Comparison of ENCODE assay signal across 20 cellular contexts in the genomic region with DNA sequence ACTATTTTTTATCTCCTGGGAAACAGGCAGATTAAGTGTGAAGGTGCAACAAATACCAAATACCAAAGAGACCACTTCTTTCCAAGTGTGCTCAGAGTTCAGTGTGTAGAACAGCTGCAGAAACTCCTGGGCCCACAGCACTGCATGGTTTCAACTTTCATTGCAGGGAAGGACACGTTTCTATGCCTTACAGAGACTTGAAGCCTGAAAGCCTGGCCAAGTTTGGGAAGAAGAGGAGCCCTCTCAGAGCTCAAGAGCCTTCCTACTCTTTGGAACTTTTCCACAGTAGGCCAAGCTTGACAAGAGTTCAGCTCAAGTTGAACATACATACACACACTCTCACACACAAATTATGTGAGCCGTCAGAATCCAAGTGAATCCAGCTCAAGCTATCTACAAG. TPM values are rescaled to one million over a fixed set of nuclear protein-coding genes. Genes with fewer than 3 reads are reported as not detected.
A peak's percentile ranks its signal among the peaks of the same experiment; 100 is the strongest.
DNase-seq lines count a peak whose midpoint lies in the region; ATAC-seq, FAIRE-seq and TF ChIP-seq lines count a peak whose summit lies in the region.
"Had no signal": no experiment of that assay in that cellular context is flagged by ENCODE, and none has a peak within 500 bp of the region (broad histone marks: within the 10 kb centered on the region; RNA-seq: fewer than 3 reads in every experiment).

No MANE protein-coding gene starts in this region.

- H3K27me3 ChIP-seq in HepG2 (ENCODE audit: control insufficient read depth in 1 of 2, insufficient read depth in 2 of 2, low read length in 2 of 2) (no peaks in the 10 kb centered on the region), right lobe of liver (peaks cover 0 to 37% of the 10 kb centered on the region in 2 donors), esophagus muscularis mucosa (no peaks in the 10 kb centered on the region)

- no peaks in the 10 kb centered on the region for H3K27me3 Mint-ChIP-seq in nephron progenitor cell (ENCODE audit: low read depth, poor library complexity)

- 55% methylated on average over 2 of the region's 2 CpGs for WGBS in HepG2 (ENCODE audit: low lambda C conversion rate)
- WGBS in right lobe of liver (ENCODE audit: insufficient coverage, low coverage, low lambda C conversion rate, missing lambda C conversion rate) = 17% methylated on average over 2 of the region's 2 CpGs
- 30% methylated on average over 2 of the region's 2 CpGs for WGBS in esophagus muscularis mucosa

- no peak for DNase-seq in HepG2 (ENCODE audit: low spot score)
- DNase-seq in right lobe of liver = no peak
- no peak for DNase-seq in esophagus muscularis mucosa (ENCODE audit: extremely low spot score)
- no peak for DNase-seq in nephron progenitor cell
- DNase-seq in NOMO-1 treated with dmso at 0.1 percent for 144 hours (lab: John Stamatoyannopoulos, UW; ENCODE audit: unreplicated experiment) = no peak
- no peak for DNase-seq in G401 (ENCODE audit: low spot score)
- no peak for DNase-seq in RWPE1 (ENCODE audit: low spot score)
- no peak for DNase-seq in NCI-H774 (lab: John Stamatoyannopoulos, UW)
- DNase-seq: activated CD4-positive, alpha-beta memory T cell treated with anti-CD3 and anti-CD28 coated beads for 36 hours; activated naive CD8-positive, alpha-beta T cell treated with anti-CD3 and anti-CD28 coated beads, Interleukin-2, amount 50 U/mL, for 24 hours; activated T-cell treated with anti-CD3 and anti-CD28 coated beads, Interleukin-2, amount 50 U/mL, for 24 hours; CD4-positive, CD25-positive, alpha-beta regulatory T cell; left ventricle myocardium inferior; naive B cell; NCI-H1436; NCI-H2227 treated with DMSO at 0.1 percent for 48 hours; NK-92 treated with Interleukin-12 subunit alpha and Interleukin-12 subunit beta, amount 100 ng/mL, for 24 hours; stimulated activated naive B cell treated with anti-CD40 and anti-IgM and Interleukin-4, amounts not matched to agents 10 μg/mL and 1 μg/mL and 100 μg/mL, for 72 hours had no signal

- H4K20me1 ChIP-seq in HepG2 (ENCODE audit: insufficient read depth, low read length) = no peaks in the 10 kb centered on the region

- no peak overlapping the region for H3K27ac ChIP-seq in HepG2 (ENCODE audit: extremely low read length, insufficient read depth, low read length)
- no peak overlapping the region for H3K27ac ChIP-seq in right lobe of liver
- peak overlapping the region; percentile 96 to 100 (median 99) for H3K27ac ChIP-seq in esophagus muscularis mucosa (replicated peaks in 1 of 4)
- no peak overlapping the region for H3K27ac ChIP-seq in RWPE1
- H3K27ac ChIP-seq: left ventricle myocardium inferior had no signal

- H2AFZ ChIP-seq in HepG2 (ENCODE audit: low read length) = no peak overlapping the region

- H3K4me3 ChIP-seq in HepG2 (replicated peaks in 1 of 3; ENCODE audit: insufficient read depth in 1 of 3, low read depth in 2 of 3, low read length in 3 of 3) (no peak overlapping the region), right lobe of liver (no peak overlapping the region), esophagus muscularis mucosa (peak overlapping the region in 2 of 4 donors; percentile 1 to 10)
- H3K4me3 ChIP-seq: left ventricle myocardium inferior had no signal

- ATAC-seq in HepG2 = no peak
- ATAC-seq in right lobe of liver = no peak
- ATAC-seq: activated naive CD8-positive, alpha-beta T cell treated with anti-CD3 and anti-CD28 coated beads, Interleukin-2, amount 50 U/mL, for 24 hours; stimulated activated naive B cell treated with anti-CD40 and anti-IgM and Interleukin-4, amounts not matched to agents 10 μg/mL and 1 μg/mL and 100 μg/mL, for 72 hours had no signal

- H3K9me3 Mint-ChIP-seq in nephron progenitor cell = no peaks in the 10 kb centered on the region
- H3K9me3 Mint-ChIP-seq: activated CD4-positive, alpha-beta memory T cell treated with anti-CD3 and anti-CD28 coated beads for 36 hours; activated naive CD8-positive, alpha-beta T cell treated with anti-CD3 and anti-CD28 coated beads, Interleukin-2, amount 50 U/mL, for 24 hours; activated T-cell treated with anti-CD3 and anti-CD28 coated beads, Interleukin-2, amount 50 U/mL, for 24 hours had no signal

- TF ChIP-seq EP300 in HepG2 (IDR thresholded peaks at IDR 0.05; ENCODE audit: low read depth in 2 of 2, low read length in 2 of 2) (no peak), HepG2 (CRISPR knock-in tag; IDR thresholded peaks at IDR 0.05; ENCODE audit: borderline replicate concordance) (no peak), esophagus muscularis mucosa (IDR thresholded peaks at IDR 0.05) (no peak)

- peaks cover 43% of the 10 kb centered on the region for H3K36me3 Mint-ChIP-seq in nephron progenitor cell (ENCODE audit: low read depth)
- H3K36me3 Mint-ChIP-seq: activated CD4-positive, alpha-beta memory T cell treated with anti-CD3 and anti-CD28 coated beads for 36 hours; CD4-positive, CD25-positive, alpha-beta regulatory T cell; naive B cell had no signal

- H3K27ac Mint-ChIP-seq in nephron progenitor cell = peak overlapping the region; percentile 100
- H3K27ac Mint-ChIP-seq: activated CD4-positive, alpha-beta memory T cell treated with anti-CD3 and anti-CD28 coated beads for 36 hours; activated naive CD8-positive, alpha-beta T cell treated with anti-CD3 and anti-CD28 coated beads, Interleukin-2, amount 50 U/mL, for 24 hours; activated T-cell treated with anti-CD3 and anti-CD28 coated beads, Interleukin-2, amount 50 U/mL, for 24 hours; CD4-positive, CD25-positive, alpha-beta regulatory T cell; stimulated activated naive B cell treated with anti-CD40 and anti-IgM and Interleukin-4, amounts not matched to agents 10 μg/mL and 1 μg/mL and 100 μg/mL, for 72 hours had no signal

- TF ChIP-seq POLR2A in HepG2 (IDR thresholded peaks at IDR 0.05; ENCODE audit: insufficient read depth in 1 of 2, low read depth in 2 of 2, low read length in 2 of 2) = no peak
- TF ChIP-seq POLR2A in right lobe of liver (IDR thresholded peaks at IDR 0.05) = no peak
- TF ChIP-seq POLR2A in esophagus muscularis mucosa (IDR thresholded peaks at IDR 0.05; ENCODE audit: low read depth) = no peak

- POLR2A ChIA-PET in HepG2 (lab: Yijun Ruan, JAX) (interaction anchor here (0.9 to 1.2 kb wide), 2 partner anchors 8 to 32 kb away, joined by 3 read pairs; a partner anchor contains a TSS), RWPE1 (lab: Yijun Ruan, JAX; ENCODE audit: low non-redundant PET) (no interaction called here)

- no peaks in the 10 kb centered on the region for H3K9me3 ChIP-seq in HepG2 (ENCODE audit: low read length)
- H3K9me3 ChIP-seq in right lobe of liver = no peaks in the 10 kb centered on the region
- H3K9me3 ChIP-seq in esophagus muscularis mucosa = no peaks in the 10 kb centered on the region
- H3K9me3 ChIP-seq: left ventricle myocardium inferior had no signal

- no peak for TF ChIP-seq RAD21 in HepG2 (CRISPR knock-in tag; IDR thresholded peaks at IDR 0.05)

- BruUV-seq in HepG2 (replicated peaks; lab: Mats Ljungman, UMichigan) = no TSS peak

- peaks cover 86% of the 10 kb centered on the region for H3K4me1 Mint-ChIP-seq in nephron progenitor cell
- H3K4me1 Mint-ChIP-seq: naive B cell; stimulated activated naive B cell treated with anti-CD40 and anti-IgM and Interleukin-4, amounts not matched to agents 10 μg/mL and 1 μg/mL and 100 μg/mL, for 72 hours had no signal

- peaks cover 0 to 8% of the 10 kb centered on the region in 2 experiments; a peak in 1 of 5 replicates for H3K36me3 ChIP-seq in HepG2 (replicated peaks in 1 of 2; ENCODE audit: control insufficient read depth in 1 of 2, insufficient read depth in 2 of 2, low read length in 2 of 2)
- no peaks in the 10 kb centered on the region for H3K36me3 ChIP-seq in right lobe of liver
- no peaks in the 10 kb centered on the region for H3K36me3 ChIP-seq in esophagus muscularis mucosa
- H3K36me3 ChIP-seq: left ventricle myocardium inferior had no signal

- H3K4me3 Mint-ChIP-seq in nephron progenitor cell = peak overlapping the region; percentile 98
- H3K4me3 Mint-ChIP-seq: activated CD4-positive, alpha-beta memory T cell treated with anti-CD3 and anti-CD28 coated beads for 36 hours; activated naive CD8-positive, alpha-beta T cell treated with anti-CD3 and anti-CD28 coated beads, Interleukin-2, amount 50 U/mL, for 24 hours; activated T-cell treated with anti-CD3 and anti-CD28 coated beads, Interleukin-2, amount 50 U/mL, for 24 hours; stimulated activated naive B cell treated with anti-CD40 and anti-IgM and Interleukin-4, amounts not matched to agents 10 μg/mL and 1 μg/mL and 100 μg/mL, for 72 hours had no signal

- FAIRE-seq in HepG2 (lab: Jason Lieb, UNC) = peak; percentile 44

- intact Hi-C loops in HepG2 (cut with micrococcal nuclease; ENCODE audit: unreplicated experiment) = no loop called here
- intact Hi-C loops in right lobe of liver (cut with DNase I) = no loop called here
- intact Hi-C loops in esophagus muscularis mucosa (cut with DNase I) = no loop called here

- peaks cover 9% of the 10 kb centered on the region for H3K79me2 ChIP-seq in HepG2 (ENCODE audit: insufficient read depth, low read length)

- in situ Hi-C loops in HepG2 (cut with HindIII; ENCODE audit: extremely low pct_ligation_motif_present, low pct_unique_long_range_greater_than_20kb) = no loop called here
- in situ Hi-C loops in G401 (cut with HindIII; ENCODE audit: low sequenced_read_pairs) = loop anchor here (5.0 kb wide), 1 partner anchor 34 kb away; no protein-coding TSS in a partner anchor

- CTCF ChIA-PET in HepG2 (lab: Yijun Ruan, JAX; ENCODE audit: low intra/inter-chr PET ratio, low total read pairs) (no interaction called here), RWPE1 (lab: Yijun Ruan, JAX) (no interaction called here)

- H3K4me1 ChIP-seq in HepG2 (ENCODE audit: insufficient read depth, low read length) = peaks cover 88% of the 10 kb centered on the region
- H3K4me1 ChIP-seq in right lobe of liver = no peaks in the 10 kb centered on the region
- peaks cover 20 to 82% (median 81%) of the 10 kb centered on the region in 4 donors for H3K4me1 ChIP-seq in esophagus muscularis mucosa

- TF ChIP-seq CTCF in HepG2 (CRISPR knock-in tag; IDR thresholded peaks at IDR 0.05) (no peak), right lobe of liver (IDR thresholded peaks at IDR 0.05) (no peak), esophagus muscularis mucosa (IDR thresholded peaks at IDR 0.05) (no peak), nephron progenitor cell (IDR thresholded peaks at IDR 0.05) (no peak), RWPE1 (conservative IDR thresholded peaks at IDR 0.05; ENCODE audit: low read depth) (no peak)

- H3K4me2 ChIP-seq in HepG2 (ENCODE audit: low read depth, low read length) = 0 out of 2 replicates have a peak overlapping the region, but pooled peaks have one; percentile 11

- H3K9ac ChIP-seq in HepG2 (ENCODE audit: insufficient read depth, low read depth, low read length) = 0 out of 2 replicates have a peak overlapping the region, but pooled peaks have one; percentile 0

RNA-seq across cellular contexts. Expression of a gene that starts 2.5 kb away (rescaled TPM):
- total RNA-seq in HepG2 (2016; rRNA removed; fragmentation: Illumina TruSeq; extraction: Trizol) = 1.8 and 2.4 TPM in 2 replicates
- 2.0 and 2.2 TPM in 2 replicates for total RNA-seq in HepG2 (2016; cell fraction: cytosol; rRNA removed; fragmentation: Illumina TruSeq; extraction: Trizol; ENCODE audit: low read depth)
- 1.0 and 2.0 TPM in 2 replicates for total RNA-seq in HepG2 (2016; cell fraction: insoluble cytoplasmic fraction; rRNA removed; fragmentation: Illumina TruSeq; extraction: Trizol)
- total RNA-seq in HepG2 (2016; cell fraction: membrane; rRNA removed; fragmentation: Illumina TruSeq; extraction: Trizol) = 2.9 and 3.2 TPM in 2 replicates
- total RNA-seq in HepG2 (2016; cell fraction: nucleus; rRNA removed; fragmentation: Illumina TruSeq; extraction: Trizol) = 0.53 and 1.8 TPM in 2 replicates
- 4.3 and 5.4 TPM in 2 replicates for polyA plus RNA-seq in HepG2 (2011; rRNA removed)
- polyA plus RNA-seq in HepG2 (2011; cell fraction: cytosol; rRNA removed) = 4.7 and 6.2 TPM in 2 replicates
- 5.3 and 5.5 TPM in 2 replicates for polyA plus RNA-seq in HepG2 (2011; cell fraction: nucleus; rRNA removed)
- polyA plus RNA-seq in HepG2 (2012) = 5.2 and 7.3 TPM in 2 replicates
- polyA plus RNA-seq in HepG2 (2016; cell fraction: cytosol; fragmentation: Illumina TruSeq; extraction: Trizol; ENCODE audit: low read depth) = 7.9 and 8.8 TPM in 2 replicates
- 7.2 and 9.1 TPM in 2 replicates for polyA plus RNA-seq in HepG2 (2016; cell fraction: insoluble cytoplasmic fraction; fragmentation: Illumina TruSeq; extraction: Trizol; ENCODE audit: low read depth)
- polyA plus RNA-seq in HepG2 (2016; cell fraction: membrane; fragmentation: Illumina TruSeq; extraction: Trizol; ENCODE audit: low read depth) = 10.6 and 13.1 TPM in 2 replicates
- 9.4 and 10.8 TPM in 2 replicates for polyA plus RNA-seq in HepG2 (2016; cell fraction: nucleus; fragmentation: Illumina TruSeq; extraction: Trizol; ENCODE audit: insufficient read depth, low read depth)
- polyA minus RNA-seq in HepG2 (2011; rRNA and poly(A)+ RNA removed; ENCODE audit: low replicate concordance) = 0.56 and 2.4 TPM in 2 replicates
- 1.7 and 2.3 TPM in 2 replicates for polyA minus RNA-seq in HepG2 (2011; cell fraction: cytosol; rRNA and poly(A)+ RNA removed)
- 1.4 and 2.7 TPM in 2 replicates for polyA minus RNA-seq in HepG2 (2011; cell fraction: nucleus; rRNA and poly(A)+ RNA removed)
- total RNA-seq in right lobe of liver = 1 to 10 TPM in 1 of 6 experiments, under 1 TPM in 4, not detected in 1; 0.55 to 1.6 (median 0.75) TPM
- total RNA-seq in esophagus muscularis mucosa = 10 to 100 TPM; 12.5 to 26.8 (median 18.1) TPM
- not detected in 2 replicates for total RNA-seq in G401 (2014; rRNA removed; shearing (Covaris generic))
- total RNA-seq: A673; activated CD4-positive, alpha-beta memory T cell treated with anti-CD3 and anti-CD28 coated beads for 36 hours; CD4-positive, CD25-positive, alpha-beta regulatory T cell; cerebellum; left ventricle myocardium inferior had no signal

RNA-seq across cellular contexts. Expression of a gene that starts 15.4 kb away (rescaled TPM):
- total RNA-seq in HepG2 (2016; rRNA removed; fragmentation: Illumina TruSeq; extraction: Trizol) (3.2 and 3.9 TPM in 2 replicates), right lobe of liver (1 to 10 TPM in 2 of 6 experiments, under 1 TPM in 4; 0.18 to 1.5 (median 0.65) TPM), esophagus muscularis mucosa (10 to 100 TPM in 3 of 4 donors, 1 to 10 TPM in 1; 7.8 to 24.8 (median 14.7) TPM)
- total RNA-seq in HepG2 (2016; cell fraction: cytosol; rRNA removed; fragmentation: Illumina TruSeq; extraction: Trizol; ENCODE audit: low read depth) = 0.71 and 0.97 TPM in 2 replicates
- 3.0 TPM in 2 replicates for total RNA-seq in HepG2 (2016; cell fraction: insoluble cytoplasmic fraction; rRNA removed; fragmentation: Illumina TruSeq; extraction: Trizol)
- total RNA-seq in HepG2 (2016; cell fraction: membrane; rRNA removed; fragmentation: Illumina TruSeq; extraction: Trizol) = 2.1 and 3.2 TPM in 2 replicates
- 2.1 and 4.1 TPM in 2 replicates for total RNA-seq in HepG2 (2016; cell fraction: nucleus; rRNA removed; fragmentation: Illumina TruSeq; extraction: Trizol)
- polyA plus RNA-seq in HepG2 (2011; rRNA removed) = 3.6 and 4.0 TPM in 2 replicates
- 2.0 TPM in 2 replicates for polyA plus RNA-seq in HepG2 (2011; cell fraction: cytosol; rRNA removed)
- polyA plus RNA-seq in HepG2 (2011; cell fraction: nucleus; rRNA removed) = 4.0 and 4.1 TPM in 2 replicates
- 2.3 TPM in 2 replicates for polyA plus RNA-seq in HepG2 (2012)
- 0.70 and 1.1 TPM in 2 replicates for polyA plus RNA-seq in HepG2 (2016; cell fraction: cytosol; fragmentation: Illumina TruSeq; extraction: Trizol; ENCODE audit: low read depth)
- 4.1 and 4.3 TPM in 2 replicates for polyA plus RNA-seq in HepG2 (2016; cell fraction: insoluble cytoplasmic fraction; fragmentation: Illumina TruSeq; extraction: Trizol; ENCODE audit: low read depth)
- polyA plus RNA-seq in HepG2 (2016; cell fraction: membrane; fragmentation: Illumina TruSeq; extraction: Trizol; ENCODE audit: low read depth) = 2.2 and 2.8 TPM in 2 replicates
- 6.4 and 8.6 TPM in 2 replicates for polyA plus RNA-seq in HepG2 (2016; cell fraction: nucleus; fragmentation: Illumina TruSeq; extraction: Trizol; ENCODE audit: insufficient read depth, low read depth)
- polyA minus RNA-seq in HepG2 (2011; rRNA and poly(A)+ RNA removed; ENCODE audit: low replicate concordance) = 0.98 and 2.8 TPM in 2 replicates
- polyA minus RNA-seq in HepG2 (2011; cell fraction: cytosol; rRNA and poly(A)+ RNA removed) = 1.1 and 2.2 TPM in 2 replicates
- polyA minus RNA-seq in HepG2 (2011; cell fraction: nucleus; rRNA and poly(A)+ RNA removed) = 2.7 and 3.4 TPM in 2 replicates
- total RNA-seq in G401 (2014; rRNA removed; shearing (Covaris generic)) = 0.81 and 1.6 TPM in 2 replicates
- total RNA-seq: A673; activated CD4-positive, alpha-beta memory T cell treated with anti-CD3 and anti-CD28 coated beads for 36 hours; CD4-positive, CD25-positive, alpha-beta regulatory T cell; cerebellum; left ventricle myocardium inferior had no signal
- polyA plus RNA-seq: CD4-positive, CD25-positive, alpha-beta regulatory T cell had no signal

RNA-seq across cellular contexts. Expression of a gene that starts 19.5 kb away (rescaled TPM):
- total RNA-seq in HepG2 (2016; rRNA removed; fragmentation: Illumina TruSeq; extraction: Trizol) = 0.95 and 1.3 TPM in 2 replicates
- 0.71 TPM in 1 of 2 replicates, not detected in the other for total RNA-seq in HepG2 (2016; cell fraction: cytosol; rRNA removed; fragmentation: Illumina TruSeq; extraction: Trizol; ENCODE audit: low read depth)
- total RNA-seq in HepG2 (2016; cell fraction: insoluble cytoplasmic fraction; rRNA removed; fragmentation: Illumina TruSeq; extraction: Trizol) = 0.79 and 1.2 TPM in 2 replicates
- 0.41 and 0.65 TPM in 2 replicates for total RNA-seq in HepG2 (2016; cell fraction: membrane; rRNA removed; fragmentation: Illumina TruSeq; extraction: Trizol)
- 1.1 and 3.7 TPM in 2 replicates for total RNA-seq in HepG2 (2016; cell fraction: nucleus; rRNA removed; fragmentation: Illumina TruSeq; extraction: Trizol)
- 0.68 and 1.5 TPM in 2 replicates for polyA plus RNA-seq in HepG2 (2011; rRNA removed)
- 0.38 and 0.74 TPM in 2 replicates for polyA plus RNA-seq in HepG2 (2011; cell fraction: cytosol; rRNA removed)
- polyA plus RNA-seq in HepG2 (2011; cell fraction: nucleus; rRNA removed) = 4.3 and 4.7 TPM in 2 replicates
- polyA plus RNA-seq in HepG2 (2012) = 0.47 and 0.68 TPM in 2 replicates
- 0.18 TPM in 1 of 2 replicates, not detected in the other for polyA plus RNA-seq in HepG2 (2016; cell fraction: cytosol; fragmentation: Illumina TruSeq; extraction: Trizol; ENCODE audit: low read depth)
- polyA plus RNA-seq in HepG2 (2016; cell fraction: insoluble cytoplasmic fraction; fragmentation: Illumina TruSeq; extraction: Trizol; ENCODE audit: low read depth) = 0.94 and 0.99 TPM in 2 replicates
- polyA plus RNA-seq in HepG2 (2016; cell fraction: membrane; fragmentation: Illumina TruSeq; extraction: Trizol; ENCODE audit: low read depth) = 0.22 TPM in 1 of 2 replicates, not detected in the other
- polyA plus RNA-seq in HepG2 (2016; cell fraction: nucleus; fragmentation: Illumina TruSeq; extraction: Trizol; ENCODE audit: insufficient read depth, low read depth) = 3.5 and 4.1 TPM in 2 replicates
- 1.2 and 2.5 TPM in 2 replicates for polyA minus RNA-seq in HepG2 (2011; rRNA and poly(A)+ RNA removed; ENCODE audit: low replicate concordance)
- 0.79 TPM in 1 of 2 replicates, not detected in the other for polyA minus RNA-seq in HepG2 (2011; cell fraction: cytosol; rRNA and poly(A)+ RNA removed)
- 2.1 and 3.0 TPM in 2 replicates for polyA minus RNA-seq in HepG2 (2011; cell fraction: nucleus; rRNA and poly(A)+ RNA removed)
- total RNA-seq in right lobe of liver = not detected
- total RNA-seq in esophagus muscularis mucosa = under 1 TPM in 2 of 4 donors, not detected in 2; 0.66 to 0.92 TPM
- 5.1 TPM in 1 of 2 replicates, not detected in the other for total RNA-seq in G401 (2014; rRNA removed; shearing (Covaris generic))
- total RNA-seq: A673; activated CD4-positive, alpha-beta memory T cell treated with anti-CD3 and anti-CD28 coated beads for 36 hours; CD4-positive, CD25-positive, alpha-beta regulatory T cell; cerebellum; left ventricle myocardium inferior had no signal
- polyA plus RNA-seq: CD4-positive, CD25-positive, alpha-beta regulatory T cell had no signal

RNA-seq across cellular contexts. Expression of a gene that starts 24.3 kb away (rescaled TPM):
- total RNA-seq in HepG2 (2016; rRNA removed; fragmentation: Illumina TruSeq; extraction: Trizol) = 2.1 and 2.9 TPM in 2 replicates
- total RNA-seq in HepG2 (2016; cell fraction: cytosol; rRNA removed; fragmentation: Illumina TruSeq; extraction: Trizol; ENCODE audit: low read depth) = 0.51 and 0.71 TPM in 2 replicates
- 1.7 and 2.6 TPM in 2 replicates for total RNA-seq in HepG2 (2016; cell fraction: insoluble cytoplasmic fraction; rRNA removed; fragmentation: Illumina TruSeq; extraction: Trizol)
- total RNA-seq in HepG2 (2016; cell fraction: membrane; rRNA removed; fragmentation: Illumina TruSeq; extraction: Trizol) = 1.6 and 1.9 TPM in 2 replicates
- 3.5 and 4.8 TPM in 2 replicates for total RNA-seq in HepG2 (2016; cell fraction: nucleus; rRNA removed; fragmentation: Illumina TruSeq; extraction: Trizol)
- polyA plus RNA-seq in HepG2 (2011; rRNA removed) = 4.3 and 4.6 TPM in 2 replicates
- polyA plus RNA-seq in HepG2 (2011; cell fraction: cytosol; rRNA removed) = 1.3 and 1.5 TPM in 2 replicates
- 12.3 and 16.6 TPM in 2 replicates for polyA plus RNA-seq in HepG2 (2011; cell fraction: nucleus; rRNA removed)
- polyA plus RNA-seq in HepG2 (2012) = 3.8 and 6.3 TPM in 2 replicates
- 0.74 and 0.97 TPM in 2 replicates for polyA plus RNA-seq in HepG2 (2016; cell fraction: cytosol; fragmentation: Illumina TruSeq; extraction: Trizol; ENCODE audit: low read depth)
- 4.9 and 6.7 TPM in 2 replicates for polyA plus RNA-seq in HepG2 (2016; cell fraction: insoluble cytoplasmic fraction; fragmentation: Illumina TruSeq; extraction: Trizol; ENCODE audit: low read depth)
- 3.4 TPM in 2 replicates for polyA plus RNA-seq in HepG2 (2016; cell fraction: membrane; fragmentation: Illumina TruSeq; extraction: Trizol; ENCODE audit: low read depth)
- polyA plus RNA-seq in HepG2 (2016; cell fraction: nucleus; fragmentation: Illumina TruSeq; extraction: Trizol; ENCODE audit: insufficient read depth, low read depth) = 26.3 and 26.9 TPM in 2 replicates
- 1.7 TPM in 1 of 2 replicates, not detected in the other for polyA minus RNA-seq in HepG2 (2011; rRNA and poly(A)+ RNA removed; ENCODE audit: low replicate concordance)
- polyA minus RNA-seq in HepG2 (2011; cell fraction: cytosol; rRNA and poly(A)+ RNA removed) = 0.88 and 1.1 TPM in 2 replicates
- polyA minus RNA-seq in HepG2 (2011; cell fraction: nucleus; rRNA and poly(A)+ RNA removed) = 2.2 and 4.6 TPM in 2 replicates
- under 1 TPM in 4 of 6 experiments, not detected in 2; 0.17 to 0.26 (median 0.25) TPM for total RNA-seq in right lobe of liver
- total RNA-seq in esophagus muscularis mucosa = 10 to 100 TPM; 10.2 to 16.6 (median 13.8) TPM
- total RNA-seq in G401 (2014; rRNA removed; shearing (Covaris generic)) = 2.2 TPM in 1 of 2 replicates, not detected in the other
- total RNA-seq: A673; activated CD4-positive, alpha-beta memory T cell treated with anti-CD3 and anti-CD28 coated beads for 36 hours; CD4-positive, CD25-positive, alpha-beta regulatory T cell; cerebellum; left ventricle myocardium inferior had no signal

RNA-seq across cellular contexts. Expression of a gene that starts 25.6 kb away (rescaled TPM):
- 0.22 TPM in 1 of 2 replicates, not detected in the other for total RNA-seq in HepG2 (2016; rRNA removed; fragmentation: Illumina TruSeq; extraction: Trizol)
- total RNA-seq in HepG2 (2016; cell fraction: cytosol; rRNA removed; fragmentation: Illumina TruSeq; extraction: Trizol; ENCODE audit: low read depth) = 0.10 and 0.35 TPM in 2 replicates
- 0.15 TPM in 1 of 2 replicates, not detected in the other for total RNA-seq in HepG2 (2016; cell fraction: insoluble cytoplasmic fraction; rRNA removed; fragmentation: Illumina TruSeq; extraction: Trizol)
- 0.09 and 0.17 TPM in 2 replicates for total RNA-seq in HepG2 (2016; cell fraction: membrane; rRNA removed; fragmentation: Illumina TruSeq; extraction: Trizol)
- 0.63 and 1.3 TPM in 2 replicates for total RNA-seq in HepG2 (2016; cell fraction: nucleus; rRNA removed; fragmentation: Illumina TruSeq; extraction: Trizol)
- polyA plus RNA-seq in HepG2 (2011; rRNA removed) = 0.20 and 0.29 TPM in 2 replicates
- 0.03 and 0.08 TPM in 2 replicates for polyA plus RNA-seq in HepG2 (2011; cell fraction: cytosol; rRNA removed)
- 1.1 and 1.3 TPM in 2 replicates for polyA plus RNA-seq in HepG2 (2011; cell fraction: nucleus; rRNA removed)
- polyA plus RNA-seq in HepG2 (2012) = 0.21 and 0.27 TPM in 2 replicates
- polyA plus RNA-seq in HepG2 (2016; cell fraction: cytosol; fragmentation: Illumina TruSeq; extraction: Trizol; ENCODE audit: low read depth) = 0.12 and 0.16 TPM in 2 replicates
- 0.15 and 0.48 TPM in 2 replicates for polyA plus RNA-seq in HepG2 (2016; cell fraction: insoluble cytoplasmic fraction; fragmentation: Illumina TruSeq; extraction: Trizol; ENCODE audit: low read depth)
- polyA plus RNA-seq in HepG2 (2016; cell fraction: membrane; fragmentation: Illumina TruSeq; extraction: Trizol; ENCODE audit: low read depth) = 0.23 and 0.26 TPM in 2 replicates
- polyA plus RNA-seq in HepG2 (2016; cell fraction: nucleus; fragmentation: Illumina TruSeq; extraction: Trizol; ENCODE audit: insufficient read depth, low read depth) = 2.9 and 3.3 TPM in 2 replicates
- 0.24 TPM in 1 of 2 replicates, not detected in the other for polyA minus RNA-seq in HepG2 (2011; rRNA and poly(A)+ RNA removed; ENCODE audit: low replicate concordance)
- not detected in 2 replicates for polyA minus RNA-seq in HepG2 (2011; cell fraction: cytosol; rRNA and poly(A)+ RNA removed)
- polyA minus RNA-seq in HepG2 (2011; cell fraction: nucleus; rRNA and poly(A)+ RNA removed) = 1.5 and 1.9 TPM in 2 replicates
- total RNA-seq in right lobe of liver = under 1 TPM in 3 of 6 experiments, not detected in 3; 0.16 to 0.19 (median 0.17) TPM
- total RNA-seq in esophagus muscularis mucosa = 1 to 10 TPM; 3.3 to 5.4 (median 4.4) TPM
- not detected in 2 replicates for total RNA-seq in G401 (2014; rRNA removed; shearing (Covaris generic))
- total RNA-seq: A673; activated CD4-positive, alpha-beta memory T cell treated with anti-CD3 and anti-CD28 coated beads for 36 hours; CD4-positive, CD25-positive, alpha-beta regulatory T cell; cerebellum; left ventricle myocardium inferior had no signal

Comparison
In these comparisons a context has a peak if more than half of its experiments do, and no peak if none do; other contexts are left out.
1. H3K27ac ChIP-seq: peak in esophagus muscularis mucosa (4 of 4); none in HepG2 (single experiment), right lobe of liver (0 of 3) and RWPE1 (single experiment).